1 cellular context compared by ENCODE assay signal in genomic region chr7:143259765-143260164, GRCh38.
TF ChIP-seq lines count a peak whose summit lies in the region.

No MANE protein-coding gene starts in this region.

TF ChIP-seq in HepG2, 621 proteins besides CTCF, POLR2A, EP300 and RAD21 (continues in another document):
- TF ChIP-seq MZF1 (CRISPR knock-in tag; IDR thresholded peaks at IDR 0.05; ENCODE audit: borderline replicate concordance) (no peak), ZNF264 (CRISPR knock-in tag; IDR thresholded peaks at IDR 0.05) (no peak), CCAR2 (optimal IDR thresholded peaks at IDR 0.05; ENCODE audit: low read depth, low read length) (no peak), ZBTB43 (CRISPR knock-in tag; conservative IDR thresholded peaks at IDR 0.05) (no peak), NFE2L1 (CRISPR knock-in tag; IDR thresholded peaks at IDR 0.05; ENCODE audit: borderline replicate concordance) (no peak), HDAC2 (CRISPR knock-in tag; IDR thresholded peaks at IDR 0.05) (no peak), PHF5A (CRISPR knock-in tag; IDR thresholded peaks at IDR 0.05; ENCODE audit: low read depth, unreplicated experiment) (no peak), ZSCAN30 (CRISPR knock-in tag; IDR thresholded peaks at IDR 0.05) (no peak), DPF2 (CRISPR knock-in tag; IDR thresholded peaks at IDR 0.05; ENCODE audit: borderline replicate concordance, low read depth) (no peak), ARID5B (CRISPR knock-in tag; IDR thresholded peaks at IDR 0.05) (0 out of 2 replicates have a peak, but pooled peaks have one; percentile 15), TFE3 (CRISPR knock-in tag; IDR thresholded peaks at IDR 0.05) (peak; percentile 40; the same call in 1 of the 2 replicates), ZNF253 (CRISPR knock-in tag; IDR thresholded peaks at IDR 0.05; ENCODE audit: borderline replicate concordance) (no peak), TFAP4 (IDR thresholded peaks at IDR 0.05; ENCODE audit: borderline replicate concordance, low read depth) (peak; percentile 62; the same call in 1 of the 2 replicates), NR2F1 (CRISPR knock-in tag; IDR thresholded peaks at IDR 0.05) (no peak), ZNF430 (CRISPR knock-in tag; IDR thresholded peaks at IDR 0.05) (no peak), ZNF205 (CRISPR knock-in tag; IDR thresholded peaks at IDR 0.05) (no peak), TRIM24 (CRISPR knock-in tag; IDR thresholded peaks at IDR 0.05) (no peak), FOSL1 (CRISPR knock-in tag; IDR thresholded peaks at IDR 0.05; ENCODE audit: borderline replicate concordance) (peak; percentile 58; the same call in 1 of the 2 replicates), ZC3H4 (CRISPR knock-in tag; IDR thresholded peaks at IDR 0.05; ENCODE audit: borderline replicate concordance) (no peak), GMEB1 (CRISPR knock-in tag; IDR thresholded peaks at IDR 0.05; ENCODE audit: borderline replicate concordance) (no peak), SRY (CRISPR knock-in tag; IDR thresholded peaks at IDR 0.05) (no peak), SMYD3 (CRISPR knock-in tag; IDR thresholded peaks at IDR 0.05) (no peak), FOXA1 (IDR thresholded peaks at IDR 0.05) (no peak), FOXA1 (CRISPR knock-in tag; IDR thresholded peaks at IDR 0.05) (peak; percentile 70), HNRNPLL (IDR thresholded peaks at IDR 0.05; ENCODE audit: low read depth, low read length, poor library complexity, severe bottlenecking) (no peak), ZBTB7B (CRISPR knock-in tag; IDR thresholded peaks at IDR 0.05) (no peak), MED13 (CRISPR knock-in tag; IDR thresholded peaks at IDR 0.05) (no peak), FOXA3 (CRISPR knock-in tag; IDR thresholded peaks at IDR 0.05) (peak; percentile 76), FOXK2 (IDR thresholded peaks at IDR 0.05) (no peak), ZNF256 (CRISPR knock-in tag; conservative IDR thresholded peaks at IDR 0.05) (no peak), HIVEP1 (CRISPR knock-in tag; IDR thresholded peaks at IDR 0.05) (no peak), CCDC6 (CRISPR knock-in tag; IDR thresholded peaks at IDR 0.05) (no peak), CBX2 (IDR thresholded peaks at IDR 0.05; ENCODE audit: low read depth, low read length) (no peak), CBX2 (CRISPR knock-in tag; IDR thresholded peaks at IDR 0.05; ENCODE audit: low read depth) (no peak), FOSL2 (CRISPR knock-in tag; IDR thresholded peaks at IDR 0.05) (peak; percentile 89), ZNF234 (CRISPR knock-in tag; conservative IDR thresholded peaks at IDR 0.05) (no peak), ZNF562 (CRISPR knock-in tag; IDR thresholded peaks at IDR 0.05; ENCODE audit: borderline replicate concordance) (no peak), KIAA2018 (CRISPR knock-in tag; IDR thresholded peaks at IDR 0.05; ENCODE audit: borderline replicate concordance) (no peak), CENPX (CRISPR knock-in tag; IDR thresholded peaks at IDR 0.05) (no peak), THYN1 (CRISPR knock-in tag; IDR thresholded peaks at IDR 0.05; ENCODE audit: borderline replicate concordance, low read depth) (no peak), SIX1 (CRISPR knock-in tag; IDR thresholded peaks at IDR 0.05; ENCODE audit: borderline replicate concordance) (no peak), GLI4 (CRISPR knock-in tag; IDR thresholded peaks at IDR 0.05; ENCODE audit: borderline replicate concordance) (no peak), SAP130 (CRISPR knock-in tag; IDR thresholded peaks at IDR 0.05; ENCODE audit: low read depth) (0 out of 2 replicates have a peak, but pooled peaks have one; percentile 29), SCMH1 (CRISPR knock-in tag; IDR thresholded peaks at IDR 0.05; ENCODE audit: borderline replicate concordance) (no peak), FOXK1 (CRISPR knock-in tag; IDR thresholded peaks at IDR 0.05; ENCODE audit: borderline replicate concordance, low read depth) (peak; percentile 56; the same call in 1 of the 2 replicates), GLMP (CRISPR knock-in tag; IDR thresholded peaks at IDR 0.05; ENCODE audit: borderline replicate concordance) (no peak), GATAD2A (CRISPR knock-in tag; IDR thresholded peaks at IDR 0.05) (0 out of 2 replicates have a peak, but pooled peaks have one; percentile 10), CREB1 (IDR thresholded peaks at IDR 0.05) (no peak), CREB1 (CRISPR knock-in tag; IDR thresholded peaks at IDR 0.05) (peak; percentile 31; the same call in 1 of the 2 replicates), SALL1 (CRISPR knock-in tag; IDR thresholded peaks at IDR 0.05) (no peak), NFIC (IDR thresholded peaks at IDR 0.05; ENCODE audit: low read length) (no peak), ZNF557 (CRISPR knock-in tag; IDR thresholded peaks at IDR 0.05) (no peak), MTA1 (CRISPR knock-in tag; IDR thresholded peaks at IDR 0.05; ENCODE audit: borderline replicate concordance) (no peak), SNAPC5 (CRISPR knock-in tag; IDR thresholded peaks at IDR 0.05; ENCODE audit: borderline replicate concordance) (no peak), RFX1 (IDR thresholded peaks at IDR 0.05) (no peak)
